ENCODE assay signal across 20 cellular contexts in genomic region chr1:2826736-2827292, GRCh38. TPM values are rescaled to one million over a fixed set of nuclear protein-coding genes. Genes with fewer than 3 reads are reported as not detected.
DNase-seq lines count a peak whose midpoint lies in the region; ATAC-seq, FAIRE-seq and TF ChIP-seq lines count a peak whose summit lies in the region.
"Had no signal": no experiment of that assay in that cellular context is flagged by ENCODE, and none has a peak within 500 bp of the region (broad histone marks: within the 10 kb centered on the region; RNA-seq: fewer than 3 reads in every experiment).

No MANE protein-coding gene starts in this region.

- in situ Hi-C loops in K562 (cut with MboI) (loop anchor here (10.0 kb wide), 1 partner anchor 598 kb away; no protein-coding TSS in a partner anchor), HepG2 (cut with HindIII; ENCODE audit: extremely low pct_ligation_motif_present, low pct_unique_long_range_greater_than_20kb) (no loop called here)

- ATAC-seq in left cardiac atrium (no peak), K562 (no peak), HepG2 (no peak)
- ATAC-seq: GM23338 had no signal

- no peak for TF ChIP-seq POLR2A in K562 (conservative IDR thresholded peaks at IDR 0.05)
- TF ChIP-seq POLR2A in HepG2 (IDR thresholded peaks at IDR 0.05; ENCODE audit: insufficient read depth in 1 of 2, low read depth in 2 of 2, low read length in 2 of 2) = no peak

- BruUV-seq in K562 (replicated peaks; lab: Mats Ljungman, UMichigan) (no TSS peak), HepG2 (replicated peaks; lab: Mats Ljungman, UMichigan) (no TSS peak)

- intact Hi-C loops in left cardiac atrium (cut with DNase I) = loop anchor here in 1 of 2 donors (10.0 kb wide), 1 partner anchor 598 kb away; no protein-coding TSS in a partner anchor
- intact Hi-C loops in left ventricle myocardium inferior (cut with micrococcal nuclease) = no loop called here
- intact Hi-C loops in K562 (cut with micrococcal nuclease) = no loop called here
- intact Hi-C loops in HepG2 (cut with micrococcal nuclease; ENCODE audit: unreplicated experiment) = no loop called here

- peaks cover 61% of the 10 kb centered on the region for H3K27me3 ChIP-seq in left ventricle myocardium inferior (ENCODE audit: low read depth)
- no peaks in the 10 kb centered on the region; a peak in 1 of 5 replicates for H3K27me3 ChIP-seq in K562 (ENCODE audit: control insufficient read depth in 2 of 2, insufficient read depth in 2 of 2, low read length in 2 of 2)
- H3K27me3 ChIP-seq in HepG2 (ENCODE audit: control insufficient read depth in 1 of 2, insufficient read depth in 2 of 2, low read length in 2 of 2) = peaks cover 5 to 36% of the 10 kb centered on the region in 2 experiments; a peak in 4 of 5 replicates

- H3K9me1 ChIP-seq in K562 (ENCODE audit: control insufficient read depth, insufficient read depth, low read length) = no peaks in the 10 kb centered on the region

- H3K9ac ChIP-seq in K562 (ENCODE audit: insufficient read depth in 1 of 2, low read depth in 2 of 2, low read length in 2 of 2) (no peak overlapping the region; a peak in 1 of 4 replicates), HepG2 (ENCODE audit: insufficient read depth, low read depth, low read length) (no peak overlapping the region)

- TF ChIP-seq RAD21 in K562 (CRISPR knock-in tag; conservative IDR thresholded peaks at IDR 0.05 in 1 of 2, IDR thresholded peaks at IDR 0.05 in 1 of 2) (no peak), HepG2 (CRISPR knock-in tag; IDR thresholded peaks at IDR 0.05) (no peak)

- H3K79me2 ChIP-seq in K562 (ENCODE audit: control insufficient read depth, insufficient read depth, low read length) = no peaks in the 10 kb centered on the region
- H3K79me2 ChIP-seq in HepG2 (ENCODE audit: insufficient read depth, low read length) = no peaks in the 10 kb centered on the region

- WGBS in K562 (ENCODE audit: insufficient coverage, low coverage, missing lambda C conversion rate) = 0% methylated on average over 10 of the region's 14 CpGs
- 20% methylated on average over 5 of the region's 14 CpGs for WGBS in HepG2 (ENCODE audit: low lambda C conversion rate)

- no peak overlapping the region for H3K27ac ChIP-seq in left ventricle myocardium inferior (replicated peaks)
- no peak overlapping the region for H3K27ac ChIP-seq in K562 (ENCODE audit: extremely low read depth, low read depth, low read length)
- H3K27ac ChIP-seq in HepG2 (ENCODE audit: extremely low read length, insufficient read depth, low read length) = no peak overlapping the region
- H3K27ac ChIP-seq: C4-2B, HL-60 had no signal

- POLR2A ChIA-PET in K562 (lab: Yijun Ruan, JAX) = interaction anchor here (0.6 kb wide), 1 partner anchor 596 kb away, joined by 3 read pairs; no protein-coding TSS in a partner anchor
- POLR2A ChIA-PET in HepG2 (lab: Yijun Ruan, JAX) = no interaction called here
- POLR2A ChIA-PET in GM10248 (lab: Yijun Ruan, JAX) = no interaction called here

- H3K4me1 ChIP-seq in left ventricle myocardium inferior (no peaks in the 10 kb centered on the region), K562 (replicated peaks in 1 of 2; ENCODE audit: control insufficient read depth in 2 of 2, insufficient read depth in 2 of 2, low read length in 2 of 2) (peaks cover 0 to 3% of the 10 kb centered on the region in 2 experiments; a peak in 1 of 5 replicates), HepG2 (ENCODE audit: insufficient read depth, low read length) (no peaks in the 10 kb centered on the region)
- H3K4me1 ChIP-seq: Caco-2 had no signal

- no peaks in the 10 kb centered on the region for H3K36me3 ChIP-seq in left ventricle myocardium inferior
- H3K36me3 ChIP-seq in K562 (ENCODE audit: control insufficient read depth, insufficient read depth, low read length) = no peaks in the 10 kb centered on the region
- H3K36me3 ChIP-seq in HepG2 (replicated peaks in 1 of 2; ENCODE audit: control insufficient read depth in 1 of 2, insufficient read depth in 2 of 2, low read length in 2 of 2) = no peaks in the 10 kb centered on the region

- H3K9me3 ChIP-seq in left ventricle myocardium inferior (replicated peaks) (peaks cover 22% of the 10 kb centered on the region), K562 (replicated peaks; ENCODE audit: control insufficient read depth, insufficient read depth, low read depth, low read length) (no peaks in the 10 kb centered on the region), HepG2 (ENCODE audit: low read length) (peaks cover 9% of the 10 kb centered on the region; the same call in 1 of the 2 replicates)
- H3K9me3 ChIP-seq: Caco-2 had no signal

- H4K20me1 ChIP-seq in K562 (replicated peaks; ENCODE audit: control insufficient read depth, insufficient read depth, low read length) (no peaks in the 10 kb centered on the region), HepG2 (ENCODE audit: insufficient read depth, low read length) (no peaks in the 10 kb centered on the region)

- CTCF ChIA-PET in K562 (lab: Yijun Ruan, JAX; ENCODE audit: low intra/inter-chr PET ratio) (no interaction called here), HepG2 (lab: Yijun Ruan, JAX; ENCODE audit: low intra/inter-chr PET ratio, low total read pairs) (no interaction called here), GM10248 (lab: Yijun Ruan, JAX) (no interaction called here)

- H2AFZ ChIP-seq in K562 (ENCODE audit: low read depth, low read length) (no peak overlapping the region), HepG2 (ENCODE audit: low read length) (no peak overlapping the region)
- H2AFZ ChIP-seq: GM23338 had no signal

- H3K4me2 ChIP-seq in K562 (ENCODE audit: insufficient read depth, low read length) (no peak overlapping the region), HepG2 (ENCODE audit: low read depth, low read length) (no peak overlapping the region)
- H3K4me2 ChIP-seq: GM23338 had no signal

- TF ChIP-seq EP300 in K562 (IDR thresholded peaks at IDR 0.05; ENCODE audit: low read length) (no peak), HepG2 (IDR thresholded peaks at IDR 0.05; ENCODE audit: low read depth in 2 of 2, low read length in 2 of 2) (no peak), HepG2 (CRISPR knock-in tag; IDR thresholded peaks at IDR 0.05; ENCODE audit: borderline replicate concordance) (no peak)

- no peak overlapping the region for H3K4me3 ChIP-seq in left ventricle myocardium inferior
- no peak overlapping the region for H3K4me3 ChIP-seq in K562
- H3K4me3 ChIP-seq in HepG2 (replicated peaks in 1 of 3; ENCODE audit: insufficient read depth in 1 of 3, low read depth in 2 of 3, low read length in 3 of 3) = no peak overlapping the region
- H3K4me3 ChIP-seq: GM23338 had no signal

- DNase-seq in left cardiac atrium (peak; percentile 6), left ventricle myocardium inferior (no peak), K562 (ENCODE audit: extremely low read depth in 1 of 4, low spot score in 3 of 4) (no peak), HepG2 (ENCODE audit: low spot score) (no peak), GM10248 (ENCODE audit: extremely low spot score) (no peak)
- no peak for DNase-seq in NK-92 treated with Interleukin-12 subunit alpha and Interleukin-12 subunit beta, amount 100 ng/mL, for 24 hours (lab: John Stamatoyannopoulos, UW)
- DNase-seq: AML-193; Caco-2; CD4-positive, alpha-beta T cell; HCEC 1CT; IMR-90 had no signal

- no peak for FAIRE-seq in K562 (lab: Jason Lieb, UNC)
- FAIRE-seq in HepG2 (lab: Jason Lieb, UNC) = no peak
- FAIRE-seq: A204.1, D721Med, G401.6, GM12892, GM18507, H54 had no signal

- TF ChIP-seq CTCF in left ventricle myocardium inferior (IDR thresholded peaks at IDR 0.05; ENCODE audit: borderline replicate concordance) (no peak), K562 (IDR thresholded peaks at IDR 0.05 in 2 of 3, conservative IDR thresholded peaks at IDR 0.05 in 1 of 3; ENCODE audit: insufficient read depth in 2 of 3, low read depth in 1 of 3, low read length in 3 of 3) (no peak), HepG2 (CRISPR knock-in tag; IDR thresholded peaks at IDR 0.05) (no peak), GM10248 (IDR thresholded peaks at IDR 0.05; ENCODE audit: control extremely low read depth, extremely low read depth, low read depth, missing control alignments) (no peak)

RNA-seq across cellular contexts. Expression of gene TTC34, which starts 25.3 kb away (rescaled TPM):
- under 1 TPM; 0.52 to 0.53 TPM for total RNA-seq in left cardiac atrium
- 0.91 TPM for total RNA-seq in left ventricle myocardium inferior
- 0.42 and 1.5 TPM in 2 replicates for total RNA-seq in K562 (2011; cell fraction: chromatin; rRNA removed; ENCODE audit: low replicate concordance)
- total RNA-seq in K562 (2011; cell fraction: nucleolus; rRNA removed) = 1.8 and 2.0 TPM in 2 replicates
- total RNA-seq in K562 (2011; cell fraction: nucleoplasm; rRNA removed) = 1.3 and 1.5 TPM in 2 replicates
- 0.05 and 0.08 TPM in 2 replicates for total RNA-seq in K562 (2014; rRNA removed)
- 0.03 and 0.04 TPM in 2 replicates for total RNA-seq in K562 (2014; rRNA removed; fragmentation: Illumina TruSeq; extraction: Trizol)
- total RNA-seq in K562 (2015; rRNA removed; fragmentation: Illumina TruSeq; extraction: Trizol) = 0.07 and 0.08 TPM in 2 replicates
- total RNA-seq in K562 (2021) = 0.31 and 0.38 TPM in 2 replicates
- polyA plus RNA-seq in K562 (2011; rRNA removed) = 0.04 and 0.08 TPM in 2 replicates
- polyA plus RNA-seq in K562 (2011; cell fraction: cytosol; rRNA removed) = not detected in 2 replicates
- 0.69 and 0.88 TPM in 2 replicates for polyA plus RNA-seq in K562 (2011; cell fraction: nucleus; rRNA removed)
- 0.08 and 0.24 TPM in 2 replicates for polyA plus RNA-seq in K562 (2012)
- 0.03 TPM in 2 replicates for polyA plus RNA-seq in K562 (2014; fragmentation: Illumina TruSeq; extraction: Trizol)
- not detected for polyA plus RNA-seq in K562 (2014; fragmentation: Nextera tagmentation; extraction: Ambion mirVana)
- 0.09 and 0.28 TPM in 2 replicates for polyA plus RNA-seq in K562 (2014; rRNA removed)
- 0.14 and 0.18 TPM in 2 replicates for polyA minus RNA-seq in K562 (2011; rRNA and poly(A)+ RNA removed)
- polyA minus RNA-seq in K562 (2011; cell fraction: cytosol; rRNA and poly(A)+ RNA removed) = 0.19 TPM in 1 of 2 replicates, not detected in the other
- 1.3 and 1.9 TPM in 2 replicates for polyA minus RNA-seq in K562 (2011; cell fraction: nucleus; rRNA and poly(A)+ RNA removed)
- 0.07 TPM in 1 of 2 replicates, not detected in the other for total RNA-seq in HepG2 (2016; rRNA removed; fragmentation: Illumina TruSeq; extraction: Trizol)
- not detected in 2 replicates for total RNA-seq in HepG2 (2016; cell fraction: cytosol; rRNA removed; fragmentation: Illumina TruSeq; extraction: Trizol; ENCODE audit: low read depth)
- total RNA-seq in HepG2 (2016; cell fraction: insoluble cytoplasmic fraction; rRNA removed; fragmentation: Illumina TruSeq; extraction: Trizol) = 0.09 TPM in 1 of 2 replicates, not detected in the other
- 0.03 TPM in 1 of 2 replicates, not detected in the other for total RNA-seq in HepG2 (2016; cell fraction: membrane; rRNA removed; fragmentation: Illumina TruSeq; extraction: Trizol)
- 0.22 and 0.31 TPM in 2 replicates for total RNA-seq in HepG2 (2016; cell fraction: nucleus; rRNA removed; fragmentation: Illumina TruSeq; extraction: Trizol)
- polyA plus RNA-seq in HepG2 (2011; rRNA removed) = 0.11 and 0.13 TPM in 2 replicates
- 0.01 and 0.03 TPM in 2 replicates for polyA plus RNA-seq in HepG2 (2011; cell fraction: cytosol; rRNA removed)
- polyA plus RNA-seq in HepG2 (2011; cell fraction: nucleus; rRNA removed) = 1.1 and 1.5 TPM in 2 replicates
- polyA plus RNA-seq in HepG2 (2012) = 0.08 and 0.16 TPM in 2 replicates
- polyA plus RNA-seq in HepG2 (2016; cell fraction: cytosol; fragmentation: Illumina TruSeq; extraction: Trizol; ENCODE audit: low read depth) = 0.01 TPM in 1 of 2 replicates, not detected in the other
- polyA plus RNA-seq in HepG2 (2016; cell fraction: insoluble cytoplasmic fraction; fragmentation: Illumina TruSeq; extraction: Trizol; ENCODE audit: low read depth) = 0.03 and 0.05 TPM in 2 replicates
- 0.03 TPM in 1 of 2 replicates, not detected in the other for polyA plus RNA-seq in HepG2 (2016; cell fraction: membrane; fragmentation: Illumina TruSeq; extraction: Trizol; ENCODE audit: low read depth)
- 0.33 and 0.36 TPM in 2 replicates for polyA plus RNA-seq in HepG2 (2016; cell fraction: nucleus; fragmentation: Illumina TruSeq; extraction: Trizol; ENCODE audit: insufficient read depth, low read depth)
- 0.84 and 0.87 TPM in 2 replicates for polyA minus RNA-seq in HepG2 (2011; rRNA and poly(A)+ RNA removed; ENCODE audit: low replicate concordance)
- 0.09 and 0.10 TPM in 2 replicates for polyA minus RNA-seq in HepG2 (2011; cell fraction: cytosol; rRNA and poly(A)+ RNA removed)
- polyA minus RNA-seq in HepG2 (2011; cell fraction: nucleus; rRNA and poly(A)+ RNA removed) = 1.7 and 2.5 TPM in 2 replicates
